18 cellular contexts compared by ENCODE assay signal in the genomic region with DNA sequence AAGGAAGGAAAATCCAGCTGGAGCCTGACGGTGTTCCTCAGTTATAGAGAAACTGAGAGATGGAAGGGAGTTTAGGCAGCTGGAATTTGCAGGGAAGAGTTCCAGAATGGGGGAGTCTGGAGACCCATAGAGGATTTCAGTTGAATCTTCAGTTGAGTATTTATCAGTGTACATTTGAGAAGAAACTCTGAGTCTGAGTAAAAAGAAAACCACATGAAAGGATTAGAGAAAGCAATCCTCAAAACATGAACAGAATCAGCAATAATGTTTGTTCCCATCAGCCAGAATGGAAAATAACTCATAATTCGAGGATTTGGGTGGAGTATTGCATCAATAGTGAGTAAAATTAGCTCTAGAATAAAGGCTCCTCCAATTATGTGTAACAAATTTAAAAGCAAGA.
"Had no signal": no experiment of that assay in that cellular context is flagged by ENCODE, and none has a peak within 500 bp of the region (broad histone marks: within the 10 kb centered on the region; RNA-seq: fewer than 3 reads in every experiment).

No MANE protein-coding gene starts in this region.

- H3K9me3 ChIP-seq: colonic mucosa, lower lobe of right lung, prostate gland, stomach, testis had no signal

- H3K27ac ChIP-seq: colonic mucosa, lower lobe of right lung, prostate gland, right atrium auricular region, stomach, testis had no signal

- H3K4me3 ChIP-seq: colonic mucosa, lower lobe of right lung, prostate gland, right atrium auricular region, stomach, testis had no signal

- H3K4me1 ChIP-seq: colonic mucosa, lower lobe of right lung, prostate gland, right atrium auricular region, stomach, testis had no signal

- FAIRE-seq: endometrium, TTC549 had no signal

- ATAC-seq: activated CD8-positive, alpha-beta T cell treated with anti-CD3 and anti-CD28 coated beads for 36 hours; lower lobe of right lung; naive thymus-derived CD8-positive, alpha-beta T cell had no signal

- DNase-seq: activated CD8-positive, alpha-beta T cell treated with anti-CD3 and anti-CD28 coated beads for 36 hours; activated gamma-delta T cell treated with Interleukin-2 at 50 U/mL for 16 hours; activated T-cell treated with anti-CD3 and anti-CD28 coated beads, Interleukin-2, amount 50 U/mL, for 4 hours; aorta; colonic mucosa; erythroblast; foreskin melanocyte; hypothalamus; islet precursor cell; lower lobe of right lung; naive thymus-derived CD8-positive, alpha-beta T cell; stimulated activated CD4-positive, alpha-beta T cell treated with anti-CD3 and anti-CD28 coated beads, Interleukin-2, amount 100 ng/mL, for 24 hours; stomach; testis had no signal

- H3K36me3 ChIP-seq: colonic mucosa, lower lobe of right lung, prostate gland, right atrium auricular region, stomach had no signal

- H3K27me3 ChIP-seq: colonic mucosa, right atrium auricular region, stomach, testis had no signal
